In genomic region chr3:134677196-134677986, GRCh38 we compare ENCODE assay signal across 8 cellular contexts. TPM values are rescaled to one million over a fixed set of nuclear protein-coding genes. Genes with fewer than 3 reads are reported as not detected.
DNase-seq lines count a peak whose midpoint lies in the region; ATAC-seq and TF ChIP-seq lines count a peak whose summit lies in the region.

No MANE protein-coding gene starts in this region.

- H3K27ac Mint-ChIP-seq in activated T-cell treated with anti-CD3 and anti-CD28 coated beads, Interleukin-2, amount 50 U/mL, for 72 hours = no peak overlapping the region

- peaks cover 0 to 32% (median 2%) of the 10 kb centered on the region in 12 donors for H3K4me1 ChIP-seq in heart left ventricle
- H3K4me1 ChIP-seq in transverse colon = no peaks in the 10 kb centered on the region

- WGBS in heart left ventricle, 4 donors = 37 to 42% (median 40%) methylated on average over 11 of the region's 11 CpGs
- WGBS in transverse colon (ENCODE audit: low coverage in 1 of 2), 2 donors = 52 to 60% methylated on average over 10 to 11 of the region's 11 CpGs

- H3K27me3 ChIP-seq in heart left ventricle (no peaks in the 10 kb centered on the region), transverse colon (no peaks in the 10 kb centered on the region)

- peaks cover 4 to 14% of the 10 kb centered on the region in 2 donors for H3K36me3 Mint-ChIP-seq in activated T-cell treated with anti-CD3 and anti-CD28 coated beads, Interleukin-2, amount 50 U/mL, for 72 hours (ENCODE audit: insufficient read depth in 2 of 2)
- no peaks in the 10 kb centered on the region for H3K36me3 Mint-ChIP-seq in activated T-cell treated with anti-CD3 and anti-CD28 coated beads, Interleukin-2, amount 50 U/mL, for 4 hours (ENCODE audit: insufficient read depth)

- H3K4me3 Mint-ChIP-seq in activated T-cell treated with anti-CD3 and anti-CD28 coated beads, Interleukin-2, amount 50 U/mL, for 72 hours = no peak overlapping the region
- H3K4me3 Mint-ChIP-seq in activated T-cell treated with anti-CD3 and anti-CD28 coated beads, Interleukin-2, amount 50 U/mL, for 4 hours = no peak overlapping the region

- DNase-seq in activated T-cell treated with anti-CD3 and anti-CD28 coated beads, Interleukin-2, amount 50 U/mL, for 72 hours = peak; percentile 2 to 12
- DNase-seq in activated T-cell treated with anti-CD3 and anti-CD28 coated beads, Interleukin-2, amount 50 U/mL, for 4 hours = no peak
- peak; percentile 63 for DNase-seq in SK-MEL-5 (ENCODE audit: low read depth, low spot score)
- peak in 4 of 5 donors; percentile 25 to 71 (median 54) for DNase-seq in heart left ventricle
- DNase-seq in transverse colon = no peak
- no peak for DNase-seq in caudate nucleus (lab: John Stamatoyannopoulos, UW)
- DNase-seq in NCI-H524 treated with DMSO at 0.1 percent for 48 hours (lab: John Stamatoyannopoulos, UW) = no peak

- TF ChIP-seq CTCF in heart left ventricle (IDR thresholded peaks at IDR 0.05) (peak; percentile 39 to 63 (median 52)), transverse colon (IDR thresholded peaks at IDR 0.05) (peak in 4 of 5 experiments; percentile 27 to 40 (median 34))

- H3K4me1 Mint-ChIP-seq in activated T-cell treated with anti-CD3 and anti-CD28 coated beads, Interleukin-2, amount 50 U/mL, for 72 hours (ENCODE audit: low read depth) = no peaks in the 10 kb centered on the region
- H3K4me1 Mint-ChIP-seq in activated T-cell treated with anti-CD3 and anti-CD28 coated beads, Interleukin-2, amount 50 U/mL, for 4 hours (ENCODE audit: low read depth) = no peaks in the 10 kb centered on the region

- H3K27me3 Mint-ChIP-seq in activated T-cell treated with anti-CD3 and anti-CD28 coated beads, Interleukin-2, amount 50 U/mL, for 72 hours (ENCODE audit: low read depth) = peaks cover 26% of the 10 kb centered on the region
- no peaks in the 10 kb centered on the region for H3K27me3 Mint-ChIP-seq in activated T-cell treated with anti-CD3 and anti-CD28 coated beads, Interleukin-2, amount 50 U/mL, for 4 hours (ENCODE audit: low read depth)

- H3K27ac ChIP-seq in heart left ventricle = peak overlapping the region; percentile 20 to 88 (median 66)
- H3K27ac ChIP-seq in transverse colon = no peak overlapping the region
- no peak overlapping the region for H3K27ac ChIP-seq in caudate nucleus (ENCODE audit: low read depth, low read length)

- H3K9me3 ChIP-seq in heart left ventricle (peaks cover 0 to 33% (median 11%) of the 10 kb centered on the region in 12 donors), transverse colon (peaks cover 0 to 5% of the 10 kb centered on the region in 2 donors)

- TF ChIP-seq POLR2A in heart left ventricle (IDR thresholded peaks at IDR 0.05) (no peak), transverse colon (IDR thresholded peaks at IDR 0.05) (no peak)

- H3K9me3 Mint-ChIP-seq in activated T-cell treated with anti-CD3 and anti-CD28 coated beads, Interleukin-2, amount 50 U/mL, for 72 hours = peaks cover 10 to 18% of the 10 kb centered on the region in 2 donors
- peaks cover 33% of the 10 kb centered on the region for H3K9me3 Mint-ChIP-seq in activated T-cell treated with anti-CD3 and anti-CD28 coated beads, Interleukin-2, amount 50 U/mL, for 4 hours

- no peak for TF ChIP-seq EP300 in transverse colon (IDR thresholded peaks at IDR 0.05; ENCODE audit: low read depth)

- intact Hi-C loops in heart left ventricle (cut with DNase I) (no loop called here), transverse colon (cut with DNase I; ENCODE audit: low total_unique reads) (no loop called here)

- in situ Hi-C loops in SK-MEL-5 (cut with HindIII; ENCODE audit: low pct_unique_long_range_greater_than_20kb, low sequenced_read_pairs) = no loop called here
- in situ Hi-C loops in transverse colon (cut with MboI; ENCODE audit: low pct_ligation_motif_present in 1 of 4, low pct_unique_long_range_greater_than_20kb in 1 of 4, low sequenced_read_pairs in 3 of 4) = no loop called here

- ATAC-seq in activated T-cell treated with anti-CD3 and anti-CD28 coated beads, Interleukin-2, amount 50 U/mL, for 72 hours (replicated peaks in 1 of 2) = peak in 1 of 2 donors; percentile 38
- no peak for ATAC-seq in activated T-cell treated with anti-CD3 and anti-CD28 coated beads, Interleukin-2, amount 50 U/mL, for 4 hours
- ATAC-seq in heart left ventricle = peak; percentile 90 to 94 (median 92)
- ATAC-seq in HG03378 (IDR thresholded peaks at IDR 0.05; ENCODE audit: unreplicated experiment) = no peak

- H3K4me3 ChIP-seq in heart left ventricle (no peak overlapping the region), transverse colon (no peak overlapping the region)

- H3K36me3 ChIP-seq in heart left ventricle = no peaks in the 10 kb centered on the region
- no peaks in the 10 kb centered on the region for H3K36me3 ChIP-seq in transverse colon

RNA-seq across cellular contexts. Expression of gene KY, which starts 26.6 kb away (rescaled TPM):
- total RNA-seq in activated T-cell treated with anti-CD3 and anti-CD28 coated beads, Interleukin-2, amount 50 U/mL, for 72 hours = not detected
- total RNA-seq in activated T-cell treated with anti-CD3 and anti-CD28 coated beads, Interleukin-2, amount 50 U/mL, for 4 hours = not detected
- total RNA-seq in SK-MEL-5 (2014; rRNA removed; shearing (Covaris generic)) = not detected in 2 replicates
- not detected in 2 replicates for polyA plus RNA-seq in SK-MEL-5 (2015; cell fraction: cytosol; rRNA removed)
- polyA plus RNA-seq in SK-MEL-5 (2015; cell fraction: nucleus; rRNA removed) = not detected in 2 replicates
- total RNA-seq in heart left ventricle (10 to 100 TPM in 3 of 9 donors, 1 to 10 TPM in 6; 5.7 to 22.5 (median 8.7) TPM), transverse colon (under 1 TPM in 1 of 4 donors, not detected in 3; 0.41 TPM)
- polyA plus RNA-seq in heart left ventricle = 1 to 10 TPM; 1.4 to 2.6 TPM

Comparison
In these comparisons a context has a peak if more than half of its experiments do, and no peak if none do; other contexts are left out.
1. DNase-seq: peak in activated T-cell treated with anti-CD3 and anti-CD28 coated beads, Interleukin-2, amount 50 U/mL, for 72 hours (2 of 2), SK-MEL-5 (single experiment) and heart left ventricle (4 of 5); none in activated T-cell treated with anti-CD3 and anti-CD28 coated beads, Interleukin-2, amount 50 U/mL, for 4 hours (single experiment), transverse colon (single experiment), caudate nucleus (0 of 61) and NCI-H524 treated with DMSO at 0.1 percent for 48 hours (single experiment).
2. ATAC-seq: peak in heart left ventricle (4 of 4); none in activated T-cell treated with anti-CD3 and anti-CD28 coated beads, Interleukin-2, amount 50 U/mL, for 4 hours (0 of 2) and HG03378 (single experiment).
3. H3K27ac ChIP-seq: peak in heart left ventricle (12 of 12); none in transverse colon (0 of 4) and caudate nucleus (single experiment).